Comparison of ENCODE assay signal across 39 cellular contexts in the genomic region with DNA sequence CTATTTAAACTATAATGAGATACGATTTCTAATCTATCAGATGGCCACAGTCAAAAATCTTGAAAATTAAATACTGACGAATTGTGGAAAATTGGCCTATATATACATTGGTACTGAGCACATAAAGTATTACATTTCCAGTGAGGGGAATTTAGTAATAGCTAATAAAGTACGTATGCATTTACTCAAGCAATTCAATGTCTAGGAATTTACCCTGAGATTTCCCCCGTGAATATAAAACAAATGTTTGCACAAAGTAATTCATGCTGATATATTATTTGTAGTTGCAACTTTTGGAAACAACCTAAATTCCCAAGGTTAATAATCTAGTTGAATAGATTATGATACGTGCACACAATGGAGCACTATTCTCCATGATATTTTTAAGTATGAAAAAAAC. TPM values are rescaled to one million over a fixed set of nuclear protein-coding genes. Genes with fewer than 3 reads are reported as not detected.
"Had no signal": no experiment of that assay in that cellular context is flagged by ENCODE, and none has a peak within 500 bp of the region (broad histone marks: within the 10 kb centered on the region; RNA-seq: fewer than 3 reads in every experiment).

No MANE protein-coding gene starts in this region.

- H3K27me3 ChIP-seq: MG63 had no signal

- H3K4me2 ChIP-seq: KMS-11 had no signal

- H3K9ac ChIP-seq: KMS-11 had no signal

- H3K4me3 ChIP-seq: MG63 had no signal

- DNase-seq: Karpas-422, Kasumi-1, MG63, MM.1S, MV-4-11, NCI-H1048, NCI-H1092, NCI-H1092 treated with DMSO at 0.1 percent for 48 hours, NCI-H1105, NCI-H1105 treated with DMSO at 0.1 percent for 48 hours, NCI-H1417, NCI-H1417 treated with DMSO at 0.1 percent for 48 hours, NCI-H1436, NCI-H1436 treated with DMSO at 0.1 percent for 48 hours, NCI-H146, NCI-H1694, NCI-H1694 treated with DMSO at 0.1 percent for 48 hours, NCI-H187, NCI-H187 treated with DMSO at 0.1 percent for 48 hours, NCI-H1930, NCI-H2029, NCI-H2029 treated with DMSO at 0.1 percent for 48 hours, NCI-H2081, NCI-H2081 treated with DMSO at 0.1 percent for 48 hours, NCI-H2107, NCI-H2171, NCI-H2171 treated with DMSO at 0.1 percent for 48 hours, NCI-H2227 treated with DMSO at 0.1 percent for 48 hours, NCI-H226, NCI-H345, NCI-H446, NCI-H446 treated with DMSO at 0.1 percent for 48 hours, NCI-H510A, NCI-H510A treated with DMSO at 0.1 percent for 48 hours had no signal

- H3K27ac ChIP-seq: KMS-11 had no signal

- H3K36me3 ChIP-seq: MG63 had no signal

- H3K9me3 ChIP-seq: MG63 had no signal

RNA-seq across cellular contexts. Expression of a gene that starts 36.1 kb away (rescaled TPM):
- total RNA-seq: LHCN-M2, M059J, MCF 10A, NCI-H460 had no signal
